ENCODE assay signal across 1 cellular context in genomic region chr22:19970479-19971275, GRCh38.
TF ChIP-seq lines count a peak whose summit lies in the region.

No MANE protein-coding gene starts in this region.

TF ChIP-seq in HepG2, 621 proteins besides CTCF, POLR2A, EP300 and RAD21 (continued from another document and continues in another):
- TF ChIP-seq, protein P1, sequence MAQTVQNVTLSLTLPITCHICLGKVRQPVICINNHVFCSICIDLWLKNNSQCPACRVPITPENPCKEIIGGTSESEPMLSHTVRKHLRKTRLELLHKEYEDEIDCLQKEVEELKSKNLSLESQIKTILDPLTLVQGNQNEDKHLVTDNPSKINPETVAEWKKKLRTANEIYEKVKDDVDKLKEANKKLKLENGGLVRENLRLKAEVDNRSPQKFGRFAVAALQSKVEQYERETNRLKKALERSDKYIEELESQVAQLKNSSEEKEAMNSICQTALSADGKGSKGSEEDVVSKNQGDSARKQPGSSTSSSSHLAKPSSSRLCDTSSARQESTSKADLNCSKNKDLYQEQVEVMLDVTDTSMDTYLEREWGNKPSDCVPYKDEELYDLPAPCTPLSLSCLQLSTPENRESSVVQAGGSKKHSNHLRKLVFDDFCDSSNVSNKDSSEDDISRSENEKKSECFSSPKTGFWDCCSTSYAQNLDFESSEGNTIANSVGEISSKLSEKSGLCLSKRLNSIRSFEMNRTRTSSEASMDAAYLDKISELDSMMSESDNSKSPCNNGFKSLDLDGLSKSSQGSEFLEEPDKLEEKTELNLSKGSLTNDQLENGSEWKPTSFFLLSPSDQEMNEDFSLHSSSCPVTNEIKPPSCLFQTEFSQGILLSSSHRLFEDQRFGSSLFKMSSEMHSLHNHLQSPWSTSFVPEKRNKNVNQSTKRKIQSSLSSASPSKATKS (CRISPR knock-in tag; IDR thresholded peaks at IDR 0.05): no peak
- TF ChIP-seq ZNF879 (CRISPR knock-in tag; IDR thresholded peaks at IDR 0.05) (0 out of 2 replicates have a peak, but pooled peaks have one; percentile 34), HMGA1 (CRISPR knock-in tag; conservative IDR thresholded peaks at IDR 0.05) (no peak), MED1 (CRISPR knock-in tag; IDR thresholded peaks at IDR 0.05) (peak; percentile 92), ZNF572 (CRISPR knock-in tag; IDR thresholded peaks at IDR 0.05) (peak; percentile 96; the same call in 1 of the 2 replicates), CHD2 (IDR thresholded peaks at IDR 0.05; ENCODE audit: low read depth, low read length) (0 out of 2 replicates have a peak, but pooled peaks have one; percentile 2), ZNF432 (CRISPR knock-in tag; IDR thresholded peaks at IDR 0.05; ENCODE audit: borderline replicate concordance) (no peak), SP140L (CRISPR knock-in tag; IDR thresholded peaks at IDR 0.05; ENCODE audit: borderline replicate concordance) (no peak), ZNF34 (CRISPR knock-in tag; IDR thresholded peaks at IDR 0.05; ENCODE audit: borderline replicate concordance) (no peak), HOMEZ (CRISPR knock-in tag; IDR thresholded peaks at IDR 0.05; ENCODE audit: low read depth) (peak; percentile 57; the same call in 1 of the 2 replicates), HINFP (CRISPR knock-in tag; IDR thresholded peaks at IDR 0.05; ENCODE audit: low read depth) (no peak), ZNF136 (CRISPR knock-in tag; IDR thresholded peaks at IDR 0.05; ENCODE audit: low read depth) (no peak), CBX1 (IDR thresholded peaks at IDR 0.05; ENCODE audit: low read depth) (peak; percentile 32), THAP11 (CRISPR knock-in tag; IDR thresholded peaks at IDR 0.05) (peak; percentile 51), MAZ (IDR thresholded peaks at IDR 0.05; ENCODE audit: borderline replicate concordance, low read depth, low read length) (no peak), MAZ (CRISPR knock-in tag; IDR thresholded peaks at IDR 0.05; ENCODE audit: low read depth) (peak; percentile 63; the same call in 1 of the 2 replicates), ZNF160 (CRISPR knock-in tag; IDR thresholded peaks at IDR 0.05) (0 out of 2 replicates have a peak, but pooled peaks have one; percentile 67), ZNF274 (CRISPR knock-in tag; IDR thresholded peaks at IDR 0.05) (no peak), ZNF282 (IDR thresholded peaks at IDR 0.05; ENCODE audit: partially characterized antibody) (no peak), ESRRA (CRISPR knock-in tag; IDR thresholded peaks at IDR 0.05; ENCODE audit: low read depth) (peak; percentile 98), GFI1 (CRISPR knock-in tag; IDR thresholded peaks at IDR 0.05; ENCODE audit: borderline replicate concordance) (no peak), ZBTB20 (CRISPR knock-in tag; IDR thresholded peaks at IDR 0.05; ENCODE audit: borderline replicate concordance, low read depth) (peak; percentile 95; the same call in 1 of the 2 replicates), ZNF577 (CRISPR knock-in tag; IDR thresholded peaks at IDR 0.05; ENCODE audit: borderline replicate concordance, low read depth) (no peak), GATAD2A (CRISPR knock-in tag; IDR thresholded peaks at IDR 0.05) (peak; percentile 89), GABPA (IDR thresholded peaks at IDR 0.05; ENCODE audit: low read depth, low read length) (no peak), GABPA (CRISPR knock-in tag; IDR thresholded peaks at IDR 0.05; ENCODE audit: low read depth) (no peak), MTF1 (CRISPR knock-in tag; IDR thresholded peaks at IDR 0.05) (no peak), HES4 (CRISPR knock-in tag; IDR thresholded peaks at IDR 0.05; ENCODE audit: borderline replicate concordance) (0 out of 2 replicates have a peak, but pooled peaks have one; percentile 14), MIER3 (CRISPR knock-in tag; IDR thresholded peaks at IDR 0.05; ENCODE audit: borderline replicate concordance) (peak; percentile 77; the same call in 1 of the 2 replicates), NR2F2 (IDR thresholded peaks at IDR 0.05; ENCODE audit: borderline replicate concordance, low read depth) (peak; percentile 70; the same call in 1 of the 2 replicates)
- TF ChIP-seq, protein P2, sequence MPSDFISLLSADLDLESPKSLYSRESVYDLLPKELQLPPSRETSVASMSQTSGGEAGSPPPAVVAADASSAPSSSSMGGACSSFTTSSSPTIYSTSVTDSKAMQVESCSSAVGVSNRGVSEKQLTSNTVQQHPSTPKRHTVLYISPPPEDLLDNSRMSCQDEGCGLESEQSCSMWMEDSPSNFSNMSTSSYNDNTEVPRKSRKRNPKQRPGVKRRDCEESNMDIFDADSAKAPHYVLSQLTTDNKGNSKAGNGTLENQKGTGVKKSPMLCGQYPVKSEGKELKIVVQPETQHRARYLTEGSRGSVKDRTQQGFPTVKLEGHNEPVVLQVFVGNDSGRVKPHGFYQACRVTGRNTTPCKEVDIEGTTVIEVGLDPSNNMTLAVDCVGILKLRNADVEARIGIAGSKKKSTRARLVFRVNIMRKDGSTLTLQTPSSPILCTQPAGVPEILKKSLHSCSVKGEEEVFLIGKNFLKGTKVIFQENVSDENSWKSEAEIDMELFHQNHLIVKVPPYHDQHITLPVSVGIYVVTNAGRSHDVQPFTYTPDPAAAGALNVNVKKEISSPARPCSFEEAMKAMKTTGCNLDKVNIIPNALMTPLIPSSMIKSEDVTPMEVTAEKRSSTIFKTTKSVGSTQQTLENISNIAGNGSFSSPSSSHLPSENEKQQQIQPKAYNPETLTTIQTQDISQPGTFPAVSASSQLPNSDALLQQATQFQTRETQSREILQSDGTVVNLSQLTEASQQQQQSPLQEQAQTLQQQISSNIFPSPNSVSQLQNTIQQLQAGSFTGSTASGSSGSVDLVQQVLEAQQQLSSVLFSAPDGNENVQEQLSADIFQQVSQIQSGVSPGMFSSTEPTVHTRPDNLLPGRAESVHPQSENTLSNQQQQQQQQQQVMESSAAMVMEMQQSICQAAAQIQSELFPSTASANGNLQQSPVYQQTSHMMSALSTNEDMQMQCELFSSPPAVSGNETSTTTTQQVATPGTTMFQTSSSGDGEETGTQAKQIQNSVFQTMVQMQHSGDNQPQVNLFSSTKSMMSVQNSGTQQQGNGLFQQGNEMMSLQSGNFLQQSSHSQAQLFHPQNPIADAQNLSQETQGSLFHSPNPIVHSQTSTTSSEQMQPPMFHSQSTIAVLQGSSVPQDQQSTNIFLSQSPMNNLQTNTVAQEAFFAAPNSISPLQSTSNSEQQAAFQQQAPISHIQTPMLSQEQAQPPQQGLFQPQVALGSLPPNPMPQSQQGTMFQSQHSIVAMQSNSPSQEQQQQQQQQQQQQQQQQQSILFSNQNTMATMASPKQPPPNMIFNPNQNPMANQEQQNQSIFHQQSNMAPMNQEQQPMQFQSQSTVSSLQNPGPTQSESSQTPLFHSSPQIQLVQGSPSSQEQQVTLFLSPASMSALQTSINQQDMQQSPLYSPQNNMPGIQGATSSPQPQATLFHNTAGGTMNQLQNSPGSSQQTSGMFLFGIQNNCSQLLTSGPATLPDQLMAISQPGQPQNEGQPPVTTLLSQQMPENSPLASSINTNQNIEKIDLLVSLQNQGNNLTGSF (CRISPR knock-in tag; IDR thresholded peaks at IDR 0.05): no peak
- TF ChIP-seq, protein P3, sequence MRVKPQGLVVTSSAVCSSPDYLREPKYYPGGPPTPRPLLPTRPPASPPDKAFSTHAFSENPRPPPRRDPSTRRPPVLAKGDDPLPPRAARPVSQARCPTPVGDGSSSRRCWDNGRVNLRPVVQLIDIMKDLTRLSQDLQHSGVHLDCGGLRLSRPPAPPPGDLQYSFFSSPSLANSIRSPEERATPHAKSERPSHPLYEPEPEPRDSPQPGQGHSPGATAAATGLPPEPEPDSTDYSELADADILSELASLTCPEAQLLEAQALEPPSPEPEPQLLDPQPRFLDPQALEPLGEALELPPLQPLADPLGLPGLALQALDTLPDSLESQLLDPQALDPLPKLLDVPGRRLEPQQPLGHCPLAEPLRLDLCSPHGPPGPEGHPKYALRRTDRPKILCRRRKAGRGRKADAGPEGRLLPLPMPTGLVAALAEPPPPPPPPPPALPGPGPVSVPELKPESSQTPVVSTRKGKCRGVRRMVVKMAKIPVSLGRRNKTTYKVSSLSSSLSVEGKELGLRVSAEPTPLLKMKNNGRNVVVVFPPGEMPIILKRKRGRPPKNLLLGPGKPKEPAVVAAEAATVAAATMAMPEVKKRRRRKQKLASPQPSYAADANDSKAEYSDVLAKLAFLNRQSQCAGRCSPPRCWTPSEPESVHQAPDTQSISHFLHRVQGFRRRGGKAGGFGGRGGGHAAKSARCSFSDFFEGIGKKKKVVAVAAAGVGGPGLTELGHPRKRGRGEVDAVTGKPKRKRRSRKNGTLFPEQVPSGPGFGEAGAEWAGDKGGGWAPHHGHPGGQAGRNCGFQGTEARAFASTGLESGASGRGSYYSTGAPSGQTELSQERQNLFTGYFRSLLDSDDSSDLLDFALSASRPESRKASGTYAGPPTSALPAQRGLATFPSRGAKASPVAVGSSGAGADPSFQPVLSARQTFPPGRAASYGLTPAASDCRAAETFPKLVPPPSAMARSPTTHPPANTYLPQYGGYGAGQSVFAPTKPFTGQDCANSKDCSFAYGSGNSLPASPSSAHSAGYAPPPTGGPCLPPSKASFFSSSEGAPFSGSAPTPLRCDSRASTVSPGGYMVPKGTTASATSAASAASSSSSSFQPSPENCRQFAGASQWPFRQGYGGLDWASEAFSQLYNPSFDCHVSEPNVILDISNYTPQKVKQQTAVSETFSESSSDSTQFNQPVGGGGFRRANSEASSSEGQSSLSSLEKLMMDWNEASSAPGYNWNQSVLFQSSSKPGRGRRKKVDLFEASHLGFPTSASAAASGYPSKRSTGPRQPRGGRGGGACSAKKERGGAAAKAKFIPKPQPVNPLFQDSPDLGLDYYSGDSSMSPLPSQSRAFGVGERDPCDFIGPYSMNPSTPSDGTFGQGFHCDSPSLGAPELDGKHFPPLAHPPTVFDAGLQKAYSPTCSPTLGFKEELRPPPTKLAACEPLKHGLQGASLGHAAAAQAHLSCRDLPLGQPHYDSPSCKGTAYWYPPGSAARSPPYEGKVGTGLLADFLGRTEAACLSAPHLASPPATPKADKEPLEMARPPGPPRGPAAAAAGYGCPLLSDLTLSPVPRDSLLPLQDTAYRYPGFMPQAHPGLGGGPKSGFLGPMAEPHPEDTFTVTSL (CRISPR knock-in tag; IDR thresholded peaks at IDR 0.05; ENCODE audit: borderline replicate concordance): no peak
- TF ChIP-seq, protein P4, sequence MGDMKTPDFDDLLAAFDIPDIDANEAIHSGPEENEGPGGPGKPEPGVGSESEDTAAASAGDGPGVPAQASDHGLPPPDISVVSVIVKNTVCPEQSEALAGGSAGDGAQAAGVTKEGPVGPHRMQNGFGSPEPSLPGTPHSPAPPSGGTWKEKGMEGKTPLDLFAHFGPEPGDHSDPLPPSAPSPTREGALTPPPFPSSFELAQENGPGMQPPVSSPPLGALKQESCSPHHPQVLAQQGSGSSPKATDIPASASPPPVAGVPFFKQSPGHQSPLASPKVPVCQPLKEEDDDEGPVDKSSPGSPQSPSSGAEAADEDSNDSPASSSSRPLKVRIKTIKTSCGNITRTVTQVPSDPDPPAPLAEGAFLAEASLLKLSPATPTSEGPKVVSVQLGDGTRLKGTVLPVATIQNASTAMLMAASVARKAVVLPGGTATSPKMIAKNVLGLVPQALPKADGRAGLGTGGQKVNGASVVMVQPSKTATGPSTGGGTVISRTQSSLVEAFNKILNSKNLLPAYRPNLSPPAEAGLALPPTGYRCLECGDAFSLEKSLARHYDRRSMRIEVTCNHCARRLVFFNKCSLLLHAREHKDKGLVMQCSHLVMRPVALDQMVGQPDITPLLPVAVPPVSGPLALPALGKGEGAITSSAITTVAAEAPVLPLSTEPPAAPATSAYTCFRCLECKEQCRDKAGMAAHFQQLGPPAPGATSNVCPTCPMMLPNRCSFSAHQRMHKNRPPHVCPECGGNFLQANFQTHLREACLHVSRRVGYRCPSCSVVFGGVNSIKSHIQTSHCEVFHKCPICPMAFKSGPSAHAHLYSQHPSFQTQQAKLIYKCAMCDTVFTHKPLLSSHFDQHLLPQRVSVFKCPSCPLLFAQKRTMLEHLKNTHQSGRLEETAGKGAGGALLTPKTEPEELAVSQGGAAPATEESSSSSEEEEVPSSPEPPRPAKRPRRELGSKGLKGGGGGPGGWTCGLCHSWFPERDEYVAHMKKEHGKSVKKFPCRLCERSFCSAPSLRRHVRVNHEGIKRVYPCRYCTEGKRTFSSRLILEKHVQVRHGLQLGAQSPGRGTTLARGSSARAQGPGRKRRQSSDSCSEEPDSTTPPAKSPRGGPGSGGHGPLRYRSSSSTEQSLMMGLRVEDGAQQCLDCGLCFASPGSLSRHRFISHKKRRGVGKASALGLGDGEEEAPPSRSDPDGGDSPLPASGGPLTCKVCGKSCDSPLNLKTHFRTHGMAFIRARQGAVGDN (CRISPR knock-in tag; IDR thresholded peaks at IDR 0.05): peak; percentile 99
- TF ChIP-seq, protein P5, sequence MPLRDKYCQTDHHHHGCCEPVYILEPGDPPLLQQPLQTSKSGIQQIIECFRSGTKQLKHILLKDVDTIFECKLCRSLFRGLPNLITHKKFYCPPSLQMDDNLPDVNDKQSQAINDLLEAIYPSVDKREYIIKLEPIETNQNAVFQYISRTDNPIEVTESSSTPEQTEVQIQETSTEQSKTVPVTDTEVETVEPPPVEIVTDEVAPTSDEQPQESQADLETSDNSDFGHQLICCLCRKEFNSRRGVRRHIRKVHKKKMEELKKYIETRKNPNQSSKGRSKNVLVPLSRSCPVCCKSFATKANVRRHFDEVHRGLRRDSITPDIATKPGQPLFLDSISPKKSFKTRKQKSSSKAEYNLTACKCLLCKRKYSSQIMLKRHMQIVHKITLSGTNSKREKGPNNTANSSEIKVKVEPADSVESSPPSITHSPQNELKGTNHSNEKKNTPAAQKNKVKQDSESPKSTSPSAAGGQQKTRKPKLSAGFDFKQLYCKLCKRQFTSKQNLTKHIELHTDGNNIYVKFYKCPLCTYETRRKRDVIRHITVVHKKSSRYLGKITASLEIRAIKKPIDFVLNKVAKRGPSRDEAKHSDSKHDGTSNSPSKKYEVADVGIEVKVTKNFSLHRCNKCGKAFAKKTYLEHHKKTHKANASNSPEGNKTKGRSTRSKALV (CRISPR knock-in tag; IDR thresholded peaks at IDR 0.05): 0 out of 2 replicates have a peak, but pooled peaks have one; percentile 20
